ENCODE assay signal across 8 cellular contexts in genomic region chr9:68704804-68705635, GRCh38. TPM values are rescaled to one million over a fixed set of nuclear protein-coding genes. Genes with fewer than 3 reads are reported as not detected.
DNase-seq lines count a peak whose midpoint lies in the region; ATAC-seq and TF ChIP-seq lines count a peak whose summit lies in the region.

A gene with protein sequence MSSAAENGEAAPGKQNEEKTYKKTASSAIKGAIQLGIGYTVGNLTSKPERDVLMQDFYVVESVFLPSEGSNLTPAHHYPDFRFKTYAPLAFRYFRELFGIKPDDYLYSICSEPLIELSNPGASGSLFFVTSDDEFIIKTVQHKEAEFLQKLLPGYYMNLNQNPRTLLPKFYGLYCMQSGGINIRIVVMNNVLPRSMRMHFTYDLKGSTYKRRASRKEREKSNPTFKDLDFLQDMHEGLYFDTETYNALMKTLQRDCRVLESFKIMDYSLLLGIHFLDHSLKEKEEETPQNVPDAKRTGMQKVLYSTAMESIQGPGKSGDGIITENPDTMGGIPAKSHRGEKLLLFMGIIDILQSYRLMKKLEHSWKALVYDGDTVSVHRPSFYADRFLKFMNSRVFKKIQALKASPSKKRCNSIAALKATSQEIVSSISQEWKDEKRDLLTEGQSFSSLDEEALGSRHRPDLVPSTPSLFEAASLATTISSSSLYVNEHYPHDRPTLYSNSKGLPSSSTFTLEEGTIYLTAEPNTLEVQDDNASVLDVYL (plus strand): TSS chr9:68705240. CDS start chr9:68822615, 117,375 bp downstream.

- no peak for TF ChIP-seq CTCF in CD14-positive monocyte (IDR thresholded peaks at IDR 0.05)
- peak in 2 of 4 experiments; percentile 12 to 18 for TF ChIP-seq CTCF in gastroesophageal sphincter (IDR thresholded peaks at IDR 0.05)
- no peak for TF ChIP-seq CTCF in nephron progenitor cell (IDR thresholded peaks at IDR 0.05)
- TF ChIP-seq CTCF in tibial nerve (IDR thresholded peaks at IDR 0.05): no peak

- H3K4me3 Mint-ChIP-seq in CD14-positive monocyte (peak within 1 kb of the TSS; percentile 94 to 96), nephron progenitor cell (peak within 1 kb of the TSS; percentile 90)

- no peak for TF ChIP-seq POLR2A in gastroesophageal sphincter (IDR thresholded peaks at IDR 0.05)
- no peak for TF ChIP-seq POLR2A in tibial nerve (IDR thresholded peaks at IDR 0.05)

- intact Hi-C loops in CD14-positive monocyte (cut with micrococcal nuclease): loop anchor here in 1 of 2 donors (10.0 kb wide), 2 partner anchors 80 to 290 kb away; a partner anchor contains a TSS

- H3K9me3 Mint-ChIP-seq in CD14-positive monocyte (peaks cover 0 to 2% (median 0%) of the 10 kb centered on the region in 7 donors), nephron progenitor cell (no peaks in the 10 kb centered on the region)

- H3K4me3 ChIP-seq in gastroesophageal sphincter (peak within 1 kb of the TSS; percentile 49 to 72), tibial nerve (peak within 1 kb of the TSS; percentile 45 to 64 (median 54))

- no CpG with 5 or more reads among the region's 99 CpGs for WGBS in gastroesophageal sphincter (ENCODE audit: low coverage in 1 of 2), 2 donors
- 1% methylated on average over 31 to 34 of the region's 99 CpGs for WGBS in tibial nerve, 2 donors

- H3K9me3 ChIP-seq in gastroesophageal sphincter (no peaks in the 10 kb centered on the region), tibial nerve (no peaks in the 10 kb centered on the region)

- peaks cover 0 to 5% of the 10 kb centered on the region in 2 donors for H3K36me3 Mint-ChIP-seq in CD14-positive monocyte
- no peaks in the 10 kb centered on the region for H3K36me3 Mint-ChIP-seq in nephron progenitor cell (ENCODE audit: low read depth)

- peak within 1 kb of the TSS in 6 of 7 donors; percentile 53 to 91 (median 74) for H3K27ac Mint-ChIP-seq in CD14-positive monocyte
- H3K27ac Mint-ChIP-seq in nephron progenitor cell: no peak within 1 kb of the TSS

- peaks cover 48% of the 10 kb centered on the region for H3K27me3 ChIP-seq in gastroesophageal sphincter
- peaks cover 0 to 56% of the 10 kb centered on the region in 2 donors for H3K27me3 ChIP-seq in tibial nerve

- H3K27ac ChIP-seq in gastroesophageal sphincter: peak within 1 kb of the TSS in 3 of 4 donors; percentile 57 to 72 (median 70)
- peak within 1 kb of the TSS in 2 of 4 donors; percentile 1 to 76 for H3K27ac ChIP-seq in tibial nerve

- ATAC-seq in GM18873 (IDR thresholded peaks at IDR 0.05; ENCODE audit: low FRiP score, unreplicated experiment): peak; percentile 67
- peak; percentile 66 for ATAC-seq in HG03097 (IDR thresholded peaks at IDR 0.05; ENCODE audit: low FRiP score, unreplicated experiment)
- ATAC-seq in gastroesophageal sphincter: peak; percentile 74

- H3K4me1 ChIP-seq in gastroesophageal sphincter (peaks cover 2 to 29% (median 10%) of the 10 kb centered on the region in 3 donors), tibial nerve (peaks cover 0 to 29% (median 9%) of the 10 kb centered on the region in 4 donors)

- H3K36me3 ChIP-seq in gastroesophageal sphincter (no peaks in the 10 kb centered on the region), tibial nerve (no peaks in the 10 kb centered on the region)

- H3K4me1 Mint-ChIP-seq in CD14-positive monocyte: peaks cover 40% of the 10 kb centered on the region
- peaks cover 25% of the 10 kb centered on the region for H3K4me1 Mint-ChIP-seq in nephron progenitor cell

- peak; percentile 78 for DNase-seq in CD14-positive monocyte (ENCODE audit: low spot score)
- DNase-seq in NCI-H2227 treated with DMSO at 0.1 percent for 48 hours (lab: John Stamatoyannopoulos, UW): peak; percentile 24
- DNase-seq in activated T-cell treated with anti-CD3 and anti-CD28 coated beads for 48 hours (ENCODE audit: low read depth): peak; percentile 58
- DNase-seq in nephron progenitor cell: peak; percentile 74
- no peak for DNase-seq in tibial nerve (ENCODE audit: low spot score in 2 of 2)

- TF ChIP-seq EP300 in gastroesophageal sphincter (IDR thresholded peaks at IDR 0.05): no peak
- no peak for TF ChIP-seq EP300 in tibial nerve (IDR thresholded peaks at IDR 0.05)

- peaks cover 29 to 36% (median 34%) of the 10 kb centered on the region in 3 donors for H3K27me3 Mint-ChIP-seq in CD14-positive monocyte (ENCODE audit: low read depth in 3 of 3)
- peaks cover 60% of the 10 kb centered on the region for H3K27me3 Mint-ChIP-seq in nephron progenitor cell (ENCODE audit: low read depth, poor library complexity)

RNA-seq across cellular contexts. Expression of the gene that starts here (rescaled TPM):
- under 1 TPM; 0.18 to 0.87 TPM for polyA plus RNA-seq in CD14-positive monocyte
- total RNA-seq in gastroesophageal sphincter (1 to 10 TPM in 3 of 4 donors, under 1 TPM in 1; 0.67 to 5.1 (median 1.2) TPM), tibial nerve (1 to 10 TPM in 3 of 4 donors, under 1 TPM in 1; 0.20 to 6.8 (median 3.5) TPM)

Comparison
In these comparisons a context has a peak if more than half of its experiments do, and no peak if none do; other contexts are left out.
1. Peak in DNase-seq in CD14-positive monocyte; RNA of the gene not detected or under 1 TPM.
2. DNase-seq: peak in NCI-H2227 treated with DMSO at 0.1 percent for 48 hours (single experiment), activated T-cell treated with anti-CD3 and anti-CD28 coated beads for 48 hours (single experiment) and nephron progenitor cell (single experiment); none in tibial nerve (0 of 2).
3. Peak in every context shown above with its lines, with median percentiles within 50 percentile points of each other: ATAC-seq.